1 cellular context compared by ENCODE assay signal in the genomic region with DNA sequence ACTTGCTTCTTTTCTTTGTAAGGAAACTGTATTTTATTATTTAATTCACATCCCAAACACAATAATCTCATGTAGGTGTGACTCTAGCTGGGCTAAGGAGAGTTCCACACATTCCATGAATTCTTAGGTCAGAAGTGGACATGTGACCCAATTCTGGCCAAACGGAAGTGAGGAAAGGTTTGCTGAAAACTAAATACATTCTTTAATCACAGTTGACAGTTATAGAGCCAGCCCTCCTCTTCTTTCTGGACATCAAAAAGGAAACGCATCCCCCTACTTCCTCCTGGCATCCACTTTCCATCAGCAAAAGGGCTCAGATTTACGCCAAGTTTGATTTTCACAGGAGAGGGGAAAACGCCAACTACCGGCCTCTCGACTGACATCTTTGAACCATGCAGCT.
TF ChIP-seq lines count a peak whose summit lies in the region.

No MANE protein-coding gene starts in this region.

TF ChIP-seq in GM23338, 12 proteins besides CTCF, POLR2A, EP300 and RAD21:
- TF ChIP-seq, protein P1, sequence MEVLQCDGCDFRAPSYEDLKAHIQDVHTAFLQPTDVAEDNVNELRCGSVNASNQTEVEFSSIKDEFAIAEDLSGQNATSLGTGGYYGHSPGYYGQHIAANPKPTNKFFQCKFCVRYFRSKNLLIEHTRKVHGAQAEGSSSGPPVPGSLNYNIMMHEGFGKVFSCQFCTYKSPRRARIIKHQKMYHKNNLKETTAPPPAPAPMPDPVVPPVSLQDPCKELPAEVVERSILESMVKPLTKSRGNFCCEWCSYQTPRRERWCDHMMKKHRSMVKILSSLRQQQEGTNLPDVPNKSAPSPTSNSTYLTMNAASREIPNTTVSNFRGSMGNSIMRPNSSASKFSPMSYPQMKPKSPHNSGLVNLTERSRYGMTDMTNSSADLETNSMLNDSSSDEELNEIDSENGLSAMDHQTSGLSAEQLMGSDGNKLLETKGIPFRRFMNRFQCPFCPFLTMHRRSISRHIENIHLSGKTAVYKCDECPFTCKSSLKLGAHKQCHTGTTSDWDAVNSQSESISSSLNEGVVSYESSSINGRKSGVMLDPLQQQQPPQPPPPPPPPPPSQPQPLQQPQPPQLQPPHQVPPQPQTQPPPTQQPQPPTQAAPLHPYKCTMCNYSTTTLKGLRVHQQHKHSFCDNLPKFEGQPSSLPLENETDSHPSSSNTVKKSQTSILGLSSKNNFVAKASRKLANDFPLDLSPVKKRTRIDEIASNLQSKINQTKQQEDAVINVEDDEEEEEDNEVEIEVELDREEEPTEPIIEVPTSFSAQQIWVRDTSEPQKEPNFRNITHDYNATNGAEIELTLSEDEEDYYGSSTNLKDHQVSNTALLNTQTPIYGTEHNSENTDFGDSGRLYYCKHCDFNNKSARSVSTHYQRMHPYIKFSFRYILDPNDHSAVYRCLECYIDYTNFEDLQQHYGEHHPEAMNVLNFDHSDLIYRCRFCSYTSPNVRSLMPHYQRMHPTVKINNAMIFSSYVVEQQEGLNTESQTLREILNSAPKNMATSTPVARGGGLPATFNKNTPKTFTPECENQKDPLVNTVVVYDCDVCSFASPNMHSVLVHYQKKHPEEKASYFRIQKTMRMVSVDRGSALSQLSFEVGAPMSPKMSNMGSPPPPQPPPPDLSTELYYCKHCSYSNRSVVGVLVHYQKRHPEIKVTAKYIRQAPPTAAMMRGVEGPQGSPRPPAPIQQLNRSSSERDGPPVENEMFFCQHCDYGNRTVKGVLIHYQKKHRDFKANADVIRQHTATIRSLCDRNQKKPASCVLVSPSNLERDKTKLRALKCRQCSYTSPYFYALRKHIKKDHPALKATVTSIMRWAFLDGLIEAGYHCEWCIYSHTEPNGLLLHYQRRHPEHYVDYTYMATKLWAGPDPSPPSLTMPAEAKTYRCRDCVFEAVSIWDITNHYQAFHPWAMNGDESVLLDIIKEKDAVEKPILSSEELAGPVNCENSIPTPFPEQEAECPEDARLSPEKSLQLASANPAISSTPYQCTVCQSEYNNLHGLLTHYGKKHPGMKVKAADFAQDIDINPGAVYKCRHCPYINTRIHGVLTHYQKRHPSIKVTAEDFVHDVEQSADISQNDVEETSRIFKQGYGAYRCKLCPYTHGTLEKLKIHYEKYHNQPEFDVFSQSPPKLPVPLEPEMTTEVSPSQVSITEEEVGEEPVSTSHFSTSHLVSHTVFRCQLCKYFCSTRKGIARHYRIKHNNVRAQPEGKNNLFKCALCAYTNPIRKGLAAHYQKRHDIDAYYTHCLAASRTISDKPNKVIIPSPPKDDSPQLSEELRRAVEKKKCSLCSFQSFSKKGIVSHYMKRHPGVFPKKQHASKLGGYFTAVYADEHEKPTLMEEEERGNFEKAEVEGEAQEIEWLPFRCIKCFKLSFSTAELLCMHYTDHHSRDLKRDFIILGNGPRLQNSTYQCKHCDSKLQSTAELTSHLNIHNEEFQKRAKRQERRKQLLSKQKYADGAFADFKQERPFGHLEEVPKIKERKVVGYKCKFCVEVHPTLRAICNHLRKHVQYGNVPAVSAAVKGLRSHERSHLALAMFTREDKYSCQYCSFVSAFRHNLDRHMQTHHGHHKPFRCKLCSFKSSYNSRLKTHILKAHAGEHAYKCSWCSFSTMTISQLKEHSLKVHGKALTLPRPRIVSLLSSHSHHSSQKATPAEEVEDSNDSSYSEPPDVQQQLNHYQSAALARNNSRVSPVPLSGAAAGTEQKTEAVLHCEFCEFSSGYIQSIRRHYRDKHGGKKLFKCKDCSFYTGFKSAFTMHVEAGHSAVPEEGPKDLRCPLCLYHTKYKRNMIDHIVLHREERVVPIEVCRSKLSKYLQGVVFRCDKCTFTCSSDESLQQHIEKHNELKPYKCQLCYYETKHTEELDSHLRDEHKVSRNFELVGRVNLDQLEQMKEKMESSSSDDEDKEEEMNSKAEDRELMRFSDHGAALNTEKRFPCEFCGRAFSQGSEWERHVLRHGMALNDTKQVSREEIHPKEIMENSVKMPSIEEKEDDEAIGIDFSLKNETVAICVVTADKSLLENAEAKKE (CRISPR knock-in tag; IDR thresholded peaks at IDR 0.05), result no peak
- TF ChIP-seq STAT1 (IDR thresholded peaks at IDR 0.05; ENCODE audit: unreplicated experiment), result no peak
